1 cellular context compared by ENCODE assay signal in genomic region chr19:18852634-18853033, GRCh38.
TF ChIP-seq lines count a peak whose summit lies in the region.

No MANE protein-coding gene starts in this region.

TF ChIP-seq in K562, 482 proteins besides CTCF, POLR2A, EP300 and RAD21:
- 0 out of 2 replicates have a peak, but pooled peaks have one; percentile 8 for TF ChIP-seq POLR2G (IDR thresholded peaks at IDR 0.05; ENCODE audit: low read depth, low read length)
- no peak for TF ChIP-seq UBTF (IDR thresholded peaks at IDR 0.05; ENCODE audit: borderline replicate concordance in 1 of 2, low read depth in 2 of 2, low read length in 2 of 2)
